Comparison of ENCODE assay signal across 2 cellular contexts in genomic region chr22:23997092-23997491, GRCh38.
TF ChIP-seq lines count a peak whose summit lies in the region.

No MANE protein-coding gene starts in this region.

TF ChIP-seq in HepG2, 621 proteins besides CTCF, POLR2A, EP300 and RAD21 (continues in another document):
- TF ChIP-seq SRSF1 (optimal IDR thresholded peaks at IDR 0.05; ENCODE audit: low read depth, low read length) (no peak), ZNF331 (CRISPR knock-in tag; IDR thresholded peaks at IDR 0.05) (0 out of 2 replicates have a peak, but pooled peaks have one; percentile 25), CEBPB (IDR thresholded peaks at IDR 0.05; ENCODE audit: borderline replicate concordance, low read depth, low read length) (peak; percentile 80), ZNF143 (CRISPR knock-in tag; IDR thresholded peaks at IDR 0.05) (no peak), XBP1 (CRISPR knock-in tag; IDR thresholded peaks at IDR 0.05) (no peak), MEIS1 (CRISPR knock-in tag; IDR thresholded peaks at IDR 0.05; ENCODE audit: borderline replicate concordance) (no peak), HOMEZ (CRISPR knock-in tag; IDR thresholded peaks at IDR 0.05; ENCODE audit: low read depth) (peak; percentile 41; the same call in 1 of the 2 replicates), TRAFD1 (CRISPR knock-in tag; IDR thresholded peaks at IDR 0.05; ENCODE audit: borderline replicate concordance) (no peak), ZNF282 (IDR thresholded peaks at IDR 0.05; ENCODE audit: partially characterized antibody) (no peak), HMG20A (CRISPR knock-in tag; IDR thresholded peaks at IDR 0.05; ENCODE audit: borderline replicate concordance) (peak; percentile 52; the same call in 1 of the 2 replicates), RXRB (CRISPR knock-in tag; IDR thresholded peaks at IDR 0.05; ENCODE audit: borderline replicate concordance) (0 out of 2 replicates have a peak, but pooled peaks have one; percentile 42), POGZ (CRISPR knock-in tag; IDR thresholded peaks at IDR 0.05) (peak; percentile 43; the same call in 1 of the 2 replicates), ARNT (IDR thresholded peaks at IDR 0.05) (no peak), PBX2 (CRISPR knock-in tag; IDR thresholded peaks at IDR 0.05) (no peak), MAFG (CRISPR knock-in tag; IDR thresholded peaks at IDR 0.05) (no peak), ZNF816 (CRISPR knock-in tag; IDR thresholded peaks at IDR 0.05; ENCODE audit: borderline replicate concordance) (no peak), ZNF18 (CRISPR knock-in tag; IDR thresholded peaks at IDR 0.05; ENCODE audit: insufficient replicate concordance) (no peak), NCOR1 (IDR thresholded peaks at IDR 0.05; ENCODE audit: borderline replicate concordance, low read length) (peak; percentile 22; the same call in 1 of the 2 replicates), ZNF777 (CRISPR knock-in tag; IDR thresholded peaks at IDR 0.05) (no peak), HHEX (CRISPR knock-in tag; IDR thresholded peaks at IDR 0.05) (no peak), ARID3A (IDR thresholded peaks at IDR 0.05; ENCODE audit: low read depth, low read length) (no peak), MTF1 (CRISPR knock-in tag; IDR thresholded peaks at IDR 0.05) (no peak), NFE2 (CRISPR knock-in tag; IDR thresholded peaks at IDR 0.05) (no peak)

TF ChIP-seq in HEK293T, 16 proteins besides CTCF, POLR2A, EP300 and RAD21:
- TF ChIP-seq FOXK2 (IDR thresholded peaks at IDR 0.05), result no peak
- TF ChIP-seq NFRKB (IDR thresholded peaks at IDR 0.05), result no peak
- no peak for TF ChIP-seq CTBP1 (IDR thresholded peaks at IDR 0.05; ENCODE audit: borderline replicate concordance)
- no peak for TF ChIP-seq ELF4 (IDR thresholded peaks at IDR 0.05)
- TF ChIP-seq SUZ12 (IDR thresholded peaks at IDR 0.05), result no peak
- TF ChIP-seq BHLHE40 (IDR thresholded peaks at IDR 0.05; ENCODE audit: borderline replicate concordance), result no peak
- no peak for TF ChIP-seq LEF1 (IDR thresholded peaks at IDR 0.05; ENCODE audit: borderline replicate concordance)
- TF ChIP-seq HDGF (IDR thresholded peaks at IDR 0.05; ENCODE audit: borderline replicate concordance), result no peak
- no peak for TF ChIP-seq SP1 (IDR thresholded peaks at IDR 0.05)
- TF ChIP-seq L3MBTL2 (conservative IDR thresholded peaks at IDR 0.05), result no peak
- TF ChIP-seq ARNT (IDR thresholded peaks at IDR 0.05), result no peak
- TF ChIP-seq ZNF384 (IDR thresholded peaks at IDR 0.05), result no peak
- no peak for TF ChIP-seq TARDBP (IDR thresholded peaks at IDR 0.05)
- no peak for TF ChIP-seq FOXA1 (IDR thresholded peaks at IDR 0.05)
- TF ChIP-seq FOXM1 (IDR thresholded peaks at IDR 0.05; ENCODE audit: borderline replicate concordance), result no peak
